8 cellular contexts compared by ENCODE assay signal in the genomic region with DNA sequence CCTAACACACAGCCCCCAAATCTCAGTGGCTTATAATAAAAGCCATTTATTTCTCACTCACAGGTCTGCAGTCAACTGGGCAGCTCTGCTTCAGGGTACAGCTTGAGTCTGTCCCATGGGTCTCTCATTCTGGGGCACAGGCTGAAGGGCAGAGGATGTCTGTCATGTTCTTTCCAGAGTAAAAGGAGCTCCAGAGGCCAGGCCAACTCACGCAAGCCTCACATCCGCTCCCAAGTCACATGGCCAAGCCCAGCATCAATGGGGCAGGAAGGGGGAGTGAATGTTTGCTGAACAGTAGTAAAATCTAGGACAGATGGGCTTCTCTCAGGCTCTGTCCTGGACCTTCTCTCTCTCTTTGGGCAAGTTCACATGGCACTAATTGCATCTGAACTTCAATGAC. TPM values are rescaled to one million over a fixed set of nuclear protein-coding genes. Genes with fewer than 3 reads are reported as not detected.
DNase-seq lines count a peak whose midpoint lies in the region; ATAC-seq and TF ChIP-seq lines count a peak whose summit lies in the region.

No MANE protein-coding gene starts in this region.

- H3K27me3 Mint-ChIP-seq in chondrocyte (ENCODE audit: low read depth): peaks cover 28% of the 10 kb centered on the region

- peaks cover 10% of the 10 kb centered on the region for H3K4me1 Mint-ChIP-seq in chondrocyte (ENCODE audit: low read depth)

- ATAC-seq in GM19397 (IDR thresholded peaks at IDR 0.05; ENCODE audit: unreplicated experiment): no peak
- ATAC-seq in GM18502 (IDR thresholded peaks at IDR 0.05; ENCODE audit: poor library complexity, unreplicated experiment): no peak

- TF ChIP-seq CTCF in AG10803 (conservative IDR thresholded peaks at IDR 0.05; ENCODE audit: low read length): no peak
- no peak for TF ChIP-seq CTCF in chondrocyte (IDR thresholded peaks at IDR 0.05)

- H3K4me3 Mint-ChIP-seq in chondrocyte (ENCODE audit: unreplicated experiment): no peak overlapping the region

- H3K9me3 Mint-ChIP-seq in chondrocyte (ENCODE audit: low read depth): no peaks in the 10 kb centered on the region

- peak overlapping the region; percentile 87 for H3K27ac Mint-ChIP-seq in chondrocyte (ENCODE audit: unreplicated experiment)

- DNase-seq in AG10803 (ENCODE audit: low read depth): peak; percentile 72
- peak; percentile 59 for DNase-seq in LHCN-M2 (ENCODE audit: low read depth)
- DNase-seq in chondrocyte (ENCODE audit: low spot score): no peak
- peak; percentile 51 for DNase-seq in medulla oblongata (ENCODE audit: extremely low spot score)
- DNase-seq in SIG-M5 (lab: John Stamatoyannopoulos, UW): no peak
- no peak for DNase-seq in activated gamma-delta T cell treated with Interleukin-2 at 50 U/mL for 16 hours

- no peaks in the 10 kb centered on the region for H3K36me3 Mint-ChIP-seq in chondrocyte (ENCODE audit: low read depth)

- H3K4me3 ChIP-seq in AG10803 (ENCODE audit: low read length): no peak overlapping the region

RNA-seq across cellular contexts. Expression of a gene that starts 7.1 kb away (rescaled TPM):
- total RNA-seq in LHCN-M2 (2014; rRNA removed) (19.2 and 20.8 TPM in 2 replicates), chondrocyte (22.0 to 41.2 TPM (median 26.2 TPM) in 3 replicates)
- polyA plus RNA-seq in LHCN-M2 (2012): 20.1 TPM

Comparison
In these comparisons a context has a peak if more than half of its experiments do, and no peak if none do; other contexts are left out.
1. DNase-seq: peak in AG10803 (single experiment), LHCN-M2 (single experiment) and medulla oblongata (single experiment); none in chondrocyte (single experiment), SIG-M5 (single experiment) and activated gamma-delta T cell treated with Interleukin-2 at 50 U/mL for 16 hours (single experiment).